In genomic region chr10:77872151-77872946, GRCh38 we compare ENCODE assay signal across 10 cellular contexts. TPM values are rescaled to one million over a fixed set of nuclear protein-coding genes. Genes with fewer than 3 reads are reported as not detected.
DNase-seq lines count a peak whose midpoint lies in the region; ATAC-seq and TF ChIP-seq lines count a peak whose summit lies in the region.
"Had no signal": no experiment of that assay in that cellular context is flagged by ENCODE, and none has a peak within 500 bp of the region (broad histone marks: within the 10 kb centered on the region; RNA-seq: fewer than 3 reads in every experiment).

No MANE protein-coding gene starts in this region.

- POLR2A ChIA-PET in CD8-positive, alpha-beta T cell (lab: Charles Lee): no interaction called here

- no peaks in the 10 kb centered on the region for H3K9me3 ChIP-seq in subcutaneous abdominal adipose tissue (ENCODE audit: control insufficient read depth in 5 of 5, low read length in 5 of 5)
- H3K9me3 ChIP-seq in CD8-positive, alpha-beta T cell (ENCODE audit: low read length): no peaks in the 10 kb centered on the region

- peak overlapping the region; percentile 80 for H3K27ac ChIP-seq in subcutaneous abdominal adipose tissue (ENCODE audit: low read depth, low read length)
- H3K27ac ChIP-seq in CD8-positive, alpha-beta T cell (ENCODE audit: low read depth, low read length): no peak overlapping the region

- H3K4me1 Mint-ChIP-seq in effector memory CD8-positive, alpha-beta T cell (ENCODE audit: low read depth in 2 of 2): peaks cover 27 to 44% of the 10 kb centered on the region in 2 donors
- peaks cover 45% of the 10 kb centered on the region for H3K4me1 Mint-ChIP-seq in mesothelial cell of epicardium
- H3K4me1 Mint-ChIP-seq in CD8-positive, alpha-beta T cell (ENCODE audit: low read depth): peaks cover 18% of the 10 kb centered on the region

- H3K4me1 ChIP-seq in subcutaneous abdominal adipose tissue (ENCODE audit: control insufficient read depth in 5 of 5, insufficient read depth in 5 of 5, low read length in 5 of 5): peaks cover 0 to 41% (median 30%) of the 10 kb centered on the region in 5 donors
- peaks cover 18% of the 10 kb centered on the region for H3K4me1 ChIP-seq in CD8-positive, alpha-beta T cell (ENCODE audit: insufficient read depth, low read length)

- H3K4me3 Mint-ChIP-seq in effector memory CD8-positive, alpha-beta T cell: peak overlapping the region; percentile 71 to 74
- no peak overlapping the region for H3K4me3 Mint-ChIP-seq in mesothelial cell of epicardium
- no peak overlapping the region for H3K4me3 Mint-ChIP-seq in CD8-positive, alpha-beta T cell

- intact Hi-C loops in CD8-positive, alpha-beta T cell (cut with DNase I, micrococcal nuclease): no loop called here

- no peak for ATAC-seq in effector memory CD8-positive, alpha-beta T cell (replicated peaks)
- ATAC-seq in CD8-positive, alpha-beta T cell: no peak
- ATAC-seq in GM18907 (IDR thresholded peaks at IDR 0.05; ENCODE audit: unreplicated experiment): no peak
- ATAC-seq in GM18861 (IDR thresholded peaks at IDR 0.05; ENCODE audit: unreplicated experiment): no peak

- H3K36me3 Mint-ChIP-seq in effector memory CD8-positive, alpha-beta T cell (ENCODE audit: insufficient read depth): peaks cover 8% of the 10 kb centered on the region
- H3K36me3 Mint-ChIP-seq in mesothelial cell of epicardium: peaks cover 1% of the 10 kb centered on the region
- no peaks in the 10 kb centered on the region for H3K36me3 Mint-ChIP-seq in CD8-positive, alpha-beta T cell

- peak; percentile 54 for DNase-seq in NCI-H1694 treated with DMSO at 0.1 percent for 48 hours (lab: John Stamatoyannopoulos, UW)
- DNase-seq in effector memory CD8-positive, alpha-beta T cell: no peak
- DNase-seq in mesothelial cell of epicardium (ENCODE audit: low spot score in 2 of 2, unreplicated experiment in 2 of 2): no peak
- DNase-seq in NCI-H146 treated with DMSO at 0.1 percent for 48 hours (lab: John Stamatoyannopoulos, UW; ENCODE audit: unreplicated experiment): no peak
- DNase-seq in CD8-positive, alpha-beta T cell: no peak
- DNase-seq: activated CD8-positive, alpha-beta memory T cell treated with anti-CD3 and anti-CD28 coated beads, Interleukin-2, amount 50 U/mL, for 4 hours; NCI-H2081 treated with DMSO at 0.1 percent for 48 hours had no signal

- peak overlapping the region in 2 of 5 donors; percentile 6 to 58 for H3K9ac ChIP-seq in subcutaneous abdominal adipose tissue (ENCODE audit: low read length in 5 of 5)

- H3K4me3 ChIP-seq in subcutaneous abdominal adipose tissue (ENCODE audit: low read depth in 1 of 5, low read length in 5 of 5): peak overlapping the region in 1 of 5 donors; percentile 4
- H3K4me3 ChIP-seq in CD8-positive, alpha-beta T cell (ENCODE audit: low read depth, low read length): no peak overlapping the region

- H3K27me3 Mint-ChIP-seq in effector memory CD8-positive, alpha-beta T cell: no peaks in the 10 kb centered on the region
- no peaks in the 10 kb centered on the region for H3K27me3 Mint-ChIP-seq in mesothelial cell of epicardium (ENCODE audit: low read depth)
- H3K27me3 Mint-ChIP-seq in CD8-positive, alpha-beta T cell (ENCODE audit: low read depth): no peaks in the 10 kb centered on the region

- peaks cover 0 to 7% (median 0%) of the 10 kb centered on the region in 5 donors for H3K36me3 ChIP-seq in subcutaneous abdominal adipose tissue (ENCODE audit: control insufficient read depth in 5 of 5, insufficient read depth in 5 of 5, low read length in 5 of 5)
- H3K36me3 ChIP-seq in CD8-positive, alpha-beta T cell (ENCODE audit: insufficient read depth, low read length): no peaks in the 10 kb centered on the region

- CTCF ChIA-PET in CD8-positive, alpha-beta T cell (lab: Charles Lee): interaction anchor here (1.6 kb wide), 1 partner anchor 25 kb away, joined by 4 read pairs; no protein-coding TSS in a partner anchor

- TF ChIP-seq CTCF in mesothelial cell of epicardium (IDR thresholded peaks at IDR 0.05; ENCODE audit: unreplicated experiment): no peak
- no peak for TF ChIP-seq CTCF in CD8-positive, alpha-beta T cell (IDR thresholded peaks at IDR 0.05)

- H3K9me3 Mint-ChIP-seq in effector memory CD8-positive, alpha-beta T cell: no peaks in the 10 kb centered on the region
- no peaks in the 10 kb centered on the region for H3K9me3 Mint-ChIP-seq in mesothelial cell of epicardium
- H3K9me3 Mint-ChIP-seq in CD8-positive, alpha-beta T cell: no peaks in the 10 kb centered on the region

- peak overlapping the region; percentile 94 to 97 for H3K27ac Mint-ChIP-seq in effector memory CD8-positive, alpha-beta T cell
- H3K27ac Mint-ChIP-seq in mesothelial cell of epicardium: peak overlapping the region; percentile 6
- H3K27ac Mint-ChIP-seq in CD8-positive, alpha-beta T cell: no peak overlapping the region

- H3K27me3 ChIP-seq in subcutaneous abdominal adipose tissue (ENCODE audit: control insufficient read depth in 5 of 5, insufficient read depth in 4 of 5, low read length in 5 of 5): no peaks in the 10 kb centered on the region
- H3K27me3 ChIP-seq in CD8-positive, alpha-beta T cell (ENCODE audit: insufficient read depth, low read length): no peaks in the 10 kb centered on the region

RNA-seq across cellular contexts. Expression of gene DLG5, which starts 54.2 kb away (rescaled TPM):
- 79.8 to 82.2 TPM (median 80.2 TPM) in 3 replicates for total RNA-seq in mesothelial cell of epicardium
- total RNA-seq in CD8-positive, alpha-beta T cell: 1 to 10 TPM; 5.5 to 6.3 TPM

Comparison
In these comparisons a context has a peak if more than half of its experiments do, and no peak if none do; other contexts are left out.
1. H3K4me3 Mint-ChIP-seq: peak in effector memory CD8-positive, alpha-beta T cell (2 of 2); none in mesothelial cell of epicardium (single experiment) and CD8-positive, alpha-beta T cell (single experiment).
2. RNA of gene DLG5, which starts 54.2 kb away (total RNA-seq): 79.8 to 82.2 TPM in mesothelial cell of epicardium; 5.5 to 6.3 TPM in CD8-positive, alpha-beta T cell; every median in the first group is over 10 times any median in the second.